8 cellular contexts compared by ENCODE assay signal in the genomic region with DNA sequence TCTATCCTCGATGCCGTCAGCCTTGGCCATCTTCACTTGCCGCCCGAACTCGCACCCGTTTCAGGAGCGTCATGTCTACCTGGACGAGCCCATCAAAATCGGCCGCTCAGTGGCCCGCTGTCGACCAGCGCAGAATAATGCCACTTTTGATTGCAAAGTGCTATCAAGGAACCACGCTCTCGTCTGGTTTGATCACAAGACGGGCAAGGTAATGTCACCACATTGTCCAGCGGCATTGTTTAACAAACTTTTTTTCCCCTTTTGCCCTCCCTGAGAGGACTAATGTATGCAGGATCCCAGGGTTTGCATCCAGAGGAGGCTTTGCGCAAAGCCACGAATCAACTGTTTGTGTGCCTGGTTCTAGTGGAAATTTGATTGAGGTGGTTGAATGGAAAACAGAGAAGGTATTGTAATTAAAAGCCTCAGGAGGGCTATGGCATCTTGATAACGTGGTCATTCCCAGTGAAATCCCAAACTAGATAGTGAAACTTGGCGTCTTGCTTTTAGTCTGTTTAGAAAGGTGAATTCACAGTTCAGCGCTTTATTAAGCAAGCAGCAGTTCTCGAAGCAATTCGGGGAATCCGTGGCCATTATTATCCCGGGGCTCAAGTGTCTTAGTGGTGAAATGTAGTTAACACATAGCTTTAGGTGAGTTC. TPM values are rescaled to one million over a fixed set of nuclear protein-coding genes. Genes with fewer than 3 reads are reported as not detected.
DNase-seq lines count a peak whose midpoint lies in the region; ATAC-seq and TF ChIP-seq lines count a peak whose summit lies in the region.

No MANE protein-coding gene starts in this region.

- no peak overlapping the region for H3K27ac Mint-ChIP-seq in memory B cell

- CTCF ChIA-PET in mammary epithelial cell (lab: Charles Lee; ENCODE audit: low non-redundant PET) = interaction anchor here (1.1 kb wide), 1 partner anchor 68 kb away, joined by 12 read pairs; no protein-coding TSS in a partner anchor

- peak overlapping the region; percentile 81 to 99 (median 90) for H3K4me3 ChIP-seq in BLaER1 treated with 17β-estradiol and CSF1 and Interleukin-3, amounts not matched to agents 10 nM and 100 nM
- H3K4me3 ChIP-seq in HUES48 (ENCODE audit: low read depth, low read length) (peak overlapping the region; percentile 77), mammary epithelial cell (replicated peaks in 1 of 3; ENCODE audit: insufficient read depth in 1 of 3, low read depth in 2 of 3, low read length in 3 of 3) (peak overlapping the region; percentile 65 to 94 (median 77)), uterus (peak overlapping the region; percentile 96 to 98)

- intact Hi-C loops in mammary epithelial cell (cut with micrococcal nuclease) = loop anchor here (1.0 to 2.0 kb wide), 5 partner anchors 47 to 161 kb away; partner anchors contain the start of gene ARF4
- intact Hi-C loops in uterus (cut with DNase I; ENCODE audit: low total_unique reads) = no loop called here

- peak overlapping the region; percentile 86 to 98 (median 94) for H3K9ac ChIP-seq in BLaER1 treated with 17β-estradiol and CSF1 and Interleukin-3, amounts not matched to agents 10 nM and 100 nM
- H3K9ac ChIP-seq in HUES48 (ENCODE audit: low read depth, low read length) (no peak overlapping the region; the same call in 1 of the 2 replicates), mammary epithelial cell (ENCODE audit: insufficient read depth, low read length) (peak overlapping the region; percentile 91)

- H3K4me3 Mint-ChIP-seq in memory B cell = peak overlapping the region; percentile 86

- H3K36me3 ChIP-seq in BLaER1 treated with 17β-estradiol and CSF1 and Interleukin-3, amounts not matched to agents 10 nM and 100 nM = peaks cover 23 to 50% (median 32%) of the 10 kb centered on the region in 11 experiments
- H3K36me3 ChIP-seq in HUES48 (ENCODE audit: control insufficient read depth, insufficient read depth, low read length) (peaks cover 13% of the 10 kb centered on the region), mammary epithelial cell (ENCODE audit: insufficient read depth, low read length) (peaks cover 16% of the 10 kb centered on the region), uterus (no peaks in the 10 kb centered on the region)

- BruUV-seq in mammary epithelial cell (replicated peaks; lab: Mats Ljungman, UMichigan) = no TSS peak

- no peaks in the 10 kb centered on the region for H3K9me3 ChIP-seq in BLaER1 treated with 17β-estradiol and CSF1 and Interleukin-3, amounts not matched to agents 10 nM and 100 nM (replicated peaks in 1 of 11)
- H3K9me3 ChIP-seq in HUES48 (ENCODE audit: control insufficient read depth, insufficient read depth, low read length) = no peaks in the 10 kb centered on the region
- H3K9me3 ChIP-seq in mammary epithelial cell (replicated peaks; ENCODE audit: insufficient read depth, low read length) = no peaks in the 10 kb centered on the region
- no peaks in the 10 kb centered on the region for H3K9me3 ChIP-seq in uterus

- H3K36me3 Mint-ChIP-seq in memory B cell = peaks cover 3% of the 10 kb centered on the region

- H3K27me3 Mint-ChIP-seq in memory B cell = no peaks in the 10 kb centered on the region

- peaks cover 70% of the 10 kb centered on the region for H3K79me2 ChIP-seq in mammary epithelial cell (ENCODE audit: insufficient read depth, low read length)

- H3K4me1 ChIP-seq in BLaER1 treated with 17β-estradiol and CSF1 and Interleukin-3, amounts not matched to agents 10 nM and 100 nM = peaks cover 28 to 55% (median 37%) of the 10 kb centered on the region in 10 experiments
- H3K4me1 ChIP-seq in HUES48 (ENCODE audit: control insufficient read depth, insufficient read depth, low read length) = peaks cover 11% of the 10 kb centered on the region; the same call in 1 of the 2 replicates
- peaks cover 27% of the 10 kb centered on the region for H3K4me1 ChIP-seq in mammary epithelial cell (ENCODE audit: insufficient read depth, low read length)
- H3K4me1 ChIP-seq in uterus = peaks cover 0 to 4% of the 10 kb centered on the region in 2 donors

- no peaks in the 10 kb centered on the region for H3K27me3 ChIP-seq in BLaER1 treated with 17β-estradiol and CSF1 and Interleukin-3, amounts not matched to agents 10 nM and 100 nM
- H3K27me3 ChIP-seq in HUES48 (ENCODE audit: control insufficient read depth, insufficient read depth, low read length) = no peaks in the 10 kb centered on the region
- no peaks in the 10 kb centered on the region for H3K27me3 ChIP-seq in mammary epithelial cell (ENCODE audit: insufficient read depth, low read length)
- no peaks in the 10 kb centered on the region for H3K27me3 ChIP-seq in uterus

- TF ChIP-seq POLR2A in uterus (IDR thresholded peaks at IDR 0.05) = no peak

- peak overlapping the region in 8 of 11 experiments; percentile 13 to 96 (median 90); a peak in 10 of 22 replicates for H3K27ac ChIP-seq in BLaER1 treated with 17β-estradiol and CSF1 and Interleukin-3, amounts not matched to agents 10 nM and 100 nM
- H3K27ac ChIP-seq in HUES48 (ENCODE audit: low read depth, low read length) (no peak overlapping the region), mammary epithelial cell (ENCODE audit: insufficient read depth, low read depth, low read length) (peak overlapping the region; percentile 97), uterus (peak overlapping the region; percentile 91 to 92)

- DNase-seq in mammary epithelial cell = peak; percentile 46
- DNase-seq in memory B cell (ENCODE audit: low spot score in 2 of 2) = no peak
- DNase-seq in uterus = no peak
- no peak for DNase-seq in epidermal melanocyte (ENCODE audit: insufficient read length, low spot score)
- no peak for DNase-seq in NCI-H2227 treated with DMSO at 0.1 percent for 48 hours (lab: John Stamatoyannopoulos, UW)

- dilution Hi-C loops in mammary epithelial cell (cut with HindIII; ENCODE audit: low sequenced_read_pairs) = loop anchor here (5.0 to 10.0 kb wide), 3 partner anchors 45 to 90 kb away; no protein-coding TSS in a partner anchor

- H2AFZ ChIP-seq in mammary epithelial cell (ENCODE audit: low read depth, low read length) = no peak overlapping the region

- H3K4me2 ChIP-seq in BLaER1 treated with 17β-estradiol and CSF1 and Interleukin-3, amounts not matched to agents 10 nM and 100 nM = peak overlapping the region; percentile 87 to 99 (median 95)
- peak overlapping the region; percentile 82 for H3K4me2 ChIP-seq in mammary epithelial cell (ENCODE audit: insufficient read depth, low read depth, low read length)

- in situ Hi-C loops in mammary epithelial cell (cut with MboI; ENCODE audit: low sequenced_read_pairs in 2 of 2) = loop anchor here (5.0 to 10.0 kb wide), 2 partner anchors 63 to 65 kb away; partner anchors contain the start of gene DENND6A (in 2 of the 2)

- no peak for ATAC-seq in memory B cell (ENCODE audit: low read depth)
- ATAC-seq in GM19395 (IDR thresholded peaks at IDR 0.05; ENCODE audit: unreplicated experiment) = no peak

- H3K4me1 Mint-ChIP-seq in memory B cell = peaks cover 18% of the 10 kb centered on the region

- no peak for TF ChIP-seq CTCF in mammary epithelial cell (conservative IDR thresholded peaks at IDR 0.05 in 1 of 2, IDR thresholded peaks at IDR 0.05 in 1 of 2; ENCODE audit: extremely low read depth in 1 of 2, insufficient read depth in 1 of 2, low read depth in 1 of 2, low read length in 2 of 2)
- TF ChIP-seq CTCF in uterus (IDR thresholded peaks at IDR 0.05) = no peak

- no peaks in the 10 kb centered on the region for H3K9me3 Mint-ChIP-seq in memory B cell

- 3% methylated on average over 26 of the region's 26 CpGs for WGBS in mammary epithelial cell (ENCODE audit: low coverage, missing lambda C conversion rate)

- H4K20me1 ChIP-seq in BLaER1 treated with 17β-estradiol and CSF1 and Interleukin-3, amounts not matched to agents 10 nM and 100 nM = peaks cover 40 to 63% (median 55%) of the 10 kb centered on the region in 11 experiments
- no peaks in the 10 kb centered on the region for H4K20me1 ChIP-seq in mammary epithelial cell (ENCODE audit: insufficient read depth, low read length)

RNA-seq across cellular contexts. Expression of gene SLMAP, which starts 1.7 kb away (rescaled TPM):
- total RNA-seq in mammary epithelial cell (100 to 1,000 TPM in 1 of 2 donors, 10 to 100 TPM in 1; 96.4 to 126 TPM), uterus (100 to 1,000 TPM; 104 to 369 (median 186) TPM)
- polyA plus RNA-seq in mammary epithelial cell = 31.9 TPM
- polyA minus RNA-seq in mammary epithelial cell = 137 TPM
